In genomic region chr1:21896652-21897532, GRCh38 we compare ENCODE assay signal across 12 cellular contexts. TPM values are rescaled to one million over a fixed set of nuclear protein-coding genes. Genes with fewer than 3 reads are reported as not detected.
DNase-seq lines count a peak whose midpoint lies in the region; ATAC-seq, FAIRE-seq and TF ChIP-seq lines count a peak whose summit lies in the region.
"Had no signal": no experiment of that assay in that cellular context is flagged by ENCODE, and none has a peak within 500 bp of the region (broad histone marks: within the 10 kb centered on the region; RNA-seq: fewer than 3 reads in every experiment).

No MANE protein-coding gene starts in this region.

- peak overlapping the region; percentile 53 for H3K9ac ChIP-seq in muscle layer of colon (ENCODE audit: low read length)

- H3K27ac ChIP-seq in foreskin keratinocyte, result no peak overlapping the region
- H3K27ac ChIP-seq in muscle layer of colon (ENCODE audit: low read depth, low read length), result peak overlapping the region; percentile 55
- peak overlapping the region; percentile 65 to 97 (median 82) for H3K27ac ChIP-seq in tibial nerve
- H3K27ac ChIP-seq in A673 (ENCODE audit: low read depth, low read length, poor library complexity, severe bottlenecking), result no peak overlapping the region

- peak; percentile 56 for DNase-seq in RPMI8226
- no peak for DNase-seq in foreskin keratinocyte
- peak; percentile 71 for DNase-seq in tibial nerve (ENCODE audit: low spot score in 2 of 2)
- no peak for DNase-seq in HTR-8/SVneo (ENCODE audit: insufficient read length, low spot score)
- DNase-seq in cerebellar nuclear complex (lab: John Stamatoyannopoulos, UW), result no peak
- DNase-seq in A673 (ENCODE audit: low spot score), result no peak
- DNase-seq: activated T-cell treated with anti-CD3 and anti-CD28 coated beads for 4 hours; naive thymus-derived CD4-positive, alpha-beta T cell; NCI-H1092 had no signal

- peak overlapping the region in 1 of 2 donors; percentile 4 for H3K4me3 ChIP-seq in muscle layer of colon (ENCODE audit: low read depth in 1 of 2, low read length in 2 of 2)
- H3K4me3 ChIP-seq in tibial nerve, result no peak overlapping the region
- H3K4me3 ChIP-seq in A673 (ENCODE audit: low read depth, low read length, poor library complexity, severe bottlenecking), result no peak overlapping the region

- TF ChIP-seq POLR2A in tibial nerve (IDR thresholded peaks at IDR 0.05), result no peak

- H3K36me3 ChIP-seq in muscle layer of colon (ENCODE audit: insufficient read depth, low read length), result peaks cover 39% of the 10 kb centered on the region
- peaks cover 0 to 34% (median 7%) of the 10 kb centered on the region in 3 donors for H3K36me3 ChIP-seq in tibial nerve
- H3K36me3 ChIP-seq in A673 (ENCODE audit: insufficient read depth, low read length, poor library complexity, severe bottlenecking), result no peaks in the 10 kb centered on the region

- intact Hi-C loops in A673 (cut with micrococcal nuclease; ENCODE audit: unreplicated experiment), result no loop called here

- no TSS peak for BruUV-seq in A673 (replicated peaks; lab: Mats Ljungman, UMichigan)

- POLR2A ChIA-PET in A673 (lab: Charles Lee; ENCODE audit: low non-redundant PET), result no interaction called here

- TF ChIP-seq CTCF in foreskin keratinocyte (conservative IDR thresholded peaks at IDR 0.05) (no peak), tibial nerve (IDR thresholded peaks at IDR 0.05) (no peak), A673 (conservative IDR thresholded peaks at IDR 0.05; ENCODE audit: low read depth, low read length) (no peak)

- 32 to 42% methylated on average over 18 to 20 of the region's 20 CpGs for WGBS in tibial nerve, 2 donors

- no peak for FAIRE-seq in HTR-8/SVneo (lab: Jason Lieb, UNC)
- FAIRE-seq: G401.6 had no signal

- ATAC-seq in foreskin keratinocyte (peak; percentile 17), HG02678 (IDR thresholded peaks at IDR 0.05; ENCODE audit: unreplicated experiment) (no peak)
- ATAC-seq: naive thymus-derived CD4-positive, alpha-beta T cell had no signal

- no peaks in the 10 kb centered on the region for H3K4me1 ChIP-seq in foreskin keratinocyte
- peaks cover 88% of the 10 kb centered on the region for H3K4me1 ChIP-seq in muscle layer of colon (ENCODE audit: insufficient read depth, low read length)
- H3K4me1 ChIP-seq in tibial nerve, result peaks cover 11 to 100% (median 84%) of the 10 kb centered on the region in 4 donors
- no peaks in the 10 kb centered on the region for H3K4me1 ChIP-seq in A673 (ENCODE audit: insufficient read depth, low read length, poor library complexity, severe bottlenecking)

- peak in 1 of 2 donors; percentile 74 for TF ChIP-seq EP300 in tibial nerve (IDR thresholded peaks at IDR 0.05)

- CTCF ChIA-PET in A673 (lab: Charles Lee), result no interaction called here

- H3K27me3 ChIP-seq in foreskin keratinocyte, result no peaks in the 10 kb centered on the region
- no peaks in the 10 kb centered on the region for H3K27me3 ChIP-seq in muscle layer of colon (ENCODE audit: control insufficient read depth in 1 of 2, insufficient read depth in 2 of 2, low read length in 2 of 2)
- no peaks in the 10 kb centered on the region for H3K27me3 ChIP-seq in tibial nerve
- H3K27me3 ChIP-seq in A673 (replicated peaks; ENCODE audit: insufficient read depth, low read depth, low read length, poor library complexity), result no peaks in the 10 kb centered on the region

- H3K9me3 ChIP-seq in muscle layer of colon (ENCODE audit: low read length), result no peaks in the 10 kb centered on the region
- H3K9me3 ChIP-seq in tibial nerve, result no peaks in the 10 kb centered on the region
- no peaks in the 10 kb centered on the region for H3K9me3 ChIP-seq in A673 (ENCODE audit: low read depth, low read length, poor library complexity, severe bottlenecking)

RNA-seq across cellular contexts. Expression of gene HSPG2, which starts 40.2 kb away (rescaled TPM):
- total RNA-seq in foreskin keratinocyte (44.6 and 57.5 TPM in 2 replicates), tibial nerve (100 to 1,000 TPM; 292 to 486 (median 404) TPM), A673 (2021) (10.4 and 19.8 TPM in 2 replicates)
- 36.2 and 44.7 TPM in 2 replicates for polyA plus RNA-seq in foreskin keratinocyte

Comparison
In these comparisons a context has a peak if more than half of its experiments do, and no peak if none do; other contexts are left out.
1. DNase-seq: peak in RPMI8226 (single experiment) and tibial nerve (2 of 2); none in foreskin keratinocyte (0 of 2), HTR-8/SVneo (single experiment), cerebellar nuclear complex (0 of 2) and A673 (single experiment).
2. H3K27ac ChIP-seq: peak in muscle layer of colon (single experiment) and tibial nerve (4 of 4); none in foreskin keratinocyte (single experiment) and A673 (single experiment).